ENCODE assay signal across 9 cellular contexts in genomic region chr20:49280463-49281058, GRCh38. TPM values are rescaled to one million over a fixed set of nuclear protein-coding genes. Genes with fewer than 3 reads are reported as not detected.
DNase-seq lines count a peak whose midpoint lies in the region; ATAC-seq and TF ChIP-seq lines count a peak whose summit lies in the region.
"Had no signal": no experiment of that assay in that cellular context is flagged by ENCODE, and none has a peak within 500 bp of the region (broad histone marks: within the 10 kb centered on the region; RNA-seq: fewer than 3 reads in every experiment).

No MANE protein-coding gene starts in this region.

- no peak overlapping the region for H2AFZ ChIP-seq in KMS-11 (ENCODE audit: low read depth)

- peak overlapping the region; percentile 89 for H3K4me3 Mint-ChIP-seq in CD4-positive, alpha-beta T cell
- peak overlapping the region; percentile 93 to 100 (median 96) for H3K4me3 Mint-ChIP-seq in naive thymus-derived CD8-positive, alpha-beta T cell

- peaks cover 74% of the 10 kb centered on the region for H3K4me1 Mint-ChIP-seq in CD4-positive, alpha-beta T cell (ENCODE audit: low read depth)
- H3K4me1 Mint-ChIP-seq in naive thymus-derived CD8-positive, alpha-beta T cell, result peaks cover 52 to 87% (median 81%) of the 10 kb centered on the region in 4 donors

- H4K20me1 ChIP-seq in KMS-11 (ENCODE audit: insufficient read depth), result peaks cover 53% of the 10 kb centered on the region

- peak overlapping the region; percentile 93 for H3K27ac Mint-ChIP-seq in CD4-positive, alpha-beta T cell
- H3K27ac Mint-ChIP-seq in naive thymus-derived CD8-positive, alpha-beta T cell, result peak overlapping the region in 8 of 10 donors; percentile 29 to 98 (median 96)

- H3K4me3 ChIP-seq in KMS-11 (IDR thresholded peaks at IDR 0.05; ENCODE audit: insufficient read depth, low read depth, low read length), result no peak overlapping the region
- H3K4me3 ChIP-seq in cardiac fibroblast (replicated peaks in 1 of 2; ENCODE audit: low read depth in 2 of 2, low read length in 2 of 2), result peak overlapping the region; percentile 80 to 94
- peak overlapping the region in 1 of 4 donors; percentile 79 for H3K4me3 ChIP-seq in adrenal gland

- no peak overlapping the region; the same call in 1 of the 2 replicates for H3K9ac ChIP-seq in KMS-11

- H3K36me3 Mint-ChIP-seq in CD4-positive, alpha-beta T cell (ENCODE audit: low read depth), result peaks cover 98% of the 10 kb centered on the region
- peaks cover 59 to 80% (median 75%) of the 10 kb centered on the region in 3 donors for H3K36me3 Mint-ChIP-seq in naive thymus-derived CD8-positive, alpha-beta T cell

- peak overlapping the region; percentile 62 for H3K4me2 ChIP-seq in KMS-11

- peaks cover 26% of the 10 kb centered on the region for H3K9me3 Mint-ChIP-seq in CD4-positive, alpha-beta T cell
- peaks cover 10 to 72% (median 43%) of the 10 kb centered on the region in 9 donors for H3K9me3 Mint-ChIP-seq in naive thymus-derived CD8-positive, alpha-beta T cell

- peaks cover 4% of the 10 kb centered on the region for H3K27me3 Mint-ChIP-seq in CD4-positive, alpha-beta T cell
- peaks cover 0 to 3% (median 0%) of the 10 kb centered on the region in 5 donors for H3K27me3 Mint-ChIP-seq in naive thymus-derived CD8-positive, alpha-beta T cell

- POLR2A ChIA-PET in CD4-positive, alpha-beta T cell (lab: Charles Lee), result interaction anchor here (0.9 to 2.2 kb wide), 8 partner anchors 9 to 234 kb away, joined by 3 to 8 read pairs (median 3); partner anchors contain the start of gene STAU1
- POLR2A ChIA-PET in naive thymus-derived CD8-positive, alpha-beta T cell (lab: Charles Lee), result interaction anchor here (0.6 to 3.8 kb wide), 9 partner anchors 15 to 1239 kb away, joined by 3 to 41 read pairs (median 7); partner anchors contain the start of gene CSE1L

- CTCF ChIA-PET in CD4-positive, alpha-beta T cell (lab: Charles Lee), result no interaction called here

- no peak overlapping the region for H3K27ac ChIP-seq in CD4-positive, alpha-beta T cell (ENCODE audit: low read depth, low read length)
- peak overlapping the region; percentile 78; the same call in 1 of the 2 replicates for H3K27ac ChIP-seq in KMS-11
- H3K27ac ChIP-seq in adrenal gland, result no peak overlapping the region

- no peak for DNase-seq in CD4-positive, alpha-beta T cell
- DNase-seq in cardiac fibroblast (ENCODE audit: low read depth in 2 of 2) (no peak), left lobe of liver (ENCODE audit: low spot score) (no peak), NCI-H510A treated with DMSO at 0.1 percent for 48 hours (lab: John Stamatoyannopoulos, UW) (no peak), adrenal gland (no peak)
- no peak for DNase-seq in naive thymus-derived CD8-positive, alpha-beta T cell

- intact Hi-C loops in CD4-positive, alpha-beta T cell (cut with DNase I, micrococcal nuclease), result no loop called here
- intact Hi-C loops in adrenal gland (cut with DNase I), result no loop called here

- TF ChIP-seq POLR2A in adrenal gland (IDR thresholded peaks at IDR 0.05), result no peak

- H3K27me3 ChIP-seq in CD4-positive, alpha-beta T cell (ENCODE audit: control insufficient read depth, insufficient read depth, low read length), result no peaks in the 10 kb centered on the region
- H3K27me3 ChIP-seq in KMS-11 (ENCODE audit: insufficient read depth, low read depth), result no peaks in the 10 kb centered on the region
- H3K27me3 ChIP-seq in adrenal gland, result no peaks in the 10 kb centered on the region
- H3K27me3 ChIP-seq: gastroesophageal sphincter had no signal

- peaks cover 87% of the 10 kb centered on the region for H3K79me2 ChIP-seq in KMS-11 (ENCODE audit: insufficient read depth, low read depth)

- no peak for TF ChIP-seq CTCF in CD4-positive, alpha-beta T cell (IDR thresholded peaks at IDR 0.05)
- TF ChIP-seq CTCF in KMS-11 (conservative IDR thresholded peaks at IDR 0.05; ENCODE audit: low read depth, low read length), result no peak
- TF ChIP-seq CTCF in cardiac fibroblast (IDR thresholded peaks at IDR 0.05; ENCODE audit: low read depth, low read length), result no peak
- TF ChIP-seq CTCF in adrenal gland (IDR thresholded peaks at IDR 0.05), result no peak

- ATAC-seq in CD4-positive, alpha-beta T cell (ENCODE audit: poor library complexity), result no peak
- ATAC-seq in naive thymus-derived CD8-positive, alpha-beta T cell, result no peak
- ATAC-seq in left lobe of liver, result no peak
- ATAC-seq in HG02571 (IDR thresholded peaks at IDR 0.05; ENCODE audit: unreplicated experiment), result no peak
- ATAC-seq: gastroesophageal sphincter had no signal

- H3K36me3 ChIP-seq in KMS-11 (ENCODE audit: insufficient read depth), result peaks cover 65% of the 10 kb centered on the region
- H3K36me3 ChIP-seq in adrenal gland (replicated peaks in 1 of 2), result peaks cover 0 to 57% of the 10 kb centered on the region in 2 donors

- H3K4me1 ChIP-seq in KMS-11 (ENCODE audit: low read depth, poor library complexity, severe bottlenecking) (peaks cover 60% of the 10 kb centered on the region), adrenal gland (replicated peaks in 1 of 2) (peaks cover 29 to 52% of the 10 kb centered on the region in 2 donors)

- 55 to 73% (median 62%) methylated on average over 6 of the region's 6 CpGs for WGBS in adrenal gland, 4 donors

- H3K9me3 ChIP-seq in CD4-positive, alpha-beta T cell (ENCODE audit: control insufficient read depth, low read length), result peaks cover 59% of the 10 kb centered on the region
- peaks cover 0 to 23% (median 0%) of the 10 kb centered on the region in 3 donors for H3K9me3 ChIP-seq in adrenal gland (replicated peaks in 1 of 3)

RNA-seq across cellular contexts. Expression of gene ZNFX1, which starts 2.7 kb away (rescaled TPM):
- 10 to 100 TPM; 50.6 to 51.6 TPM for total RNA-seq in CD4-positive, alpha-beta T cell
- total RNA-seq in naive thymus-derived CD8-positive, alpha-beta T cell, result 10 to 100 TPM; 56.4 to 57.2 TPM
- polyA plus RNA-seq in naive thymus-derived CD8-positive, alpha-beta T cell, result 10 to 100 TPM; 28.1 to 45.0 (median 35.8) TPM
- total RNA-seq in left lobe of liver (10.0 TPM), adrenal gland (10 to 100 TPM; 21.2 to 39.6 (median 31.5) TPM)
- 10 to 100 TPM; 10.7 to 21.9 (median 10.7) TPM for polyA plus RNA-seq in adrenal gland
